Comparison of ENCODE assay signal across 25 cellular contexts in the genomic region with DNA sequence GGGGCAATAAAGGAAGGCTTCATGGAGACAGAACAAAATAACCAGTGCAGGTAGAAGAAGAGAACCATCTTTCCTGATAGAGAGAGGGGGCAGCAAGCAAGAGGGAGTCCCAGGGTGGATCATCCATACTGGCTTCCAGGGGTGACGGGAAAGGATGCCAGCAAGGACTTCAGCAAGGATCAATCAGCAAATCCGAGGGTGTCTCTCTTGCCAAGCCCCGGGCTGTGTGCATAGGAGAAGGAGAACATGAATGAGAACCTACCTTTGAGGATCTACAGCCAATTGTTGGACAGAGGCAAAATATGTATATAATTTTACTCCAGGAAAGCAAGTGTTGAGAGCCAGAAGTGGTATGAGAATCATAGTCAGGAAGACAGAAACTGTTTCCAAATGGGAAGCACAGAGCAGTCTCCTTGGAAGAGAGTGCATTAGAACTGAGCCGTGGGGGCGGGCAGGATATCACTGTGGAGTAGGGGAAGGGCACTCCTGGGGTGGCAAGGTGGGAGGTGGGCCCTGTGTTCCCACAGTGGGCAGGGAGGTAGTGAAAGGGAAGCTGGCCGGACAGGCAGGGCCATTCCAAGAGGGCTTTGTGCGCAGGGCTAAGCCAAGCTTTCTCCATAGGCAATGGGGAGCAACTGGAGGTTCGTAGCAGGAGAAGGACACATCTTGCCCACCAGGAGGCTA. TPM values are rescaled to one million over a fixed set of nuclear protein-coding genes. Genes with fewer than 3 reads are reported as not detected.
DNase-seq lines count a peak whose midpoint lies in the region; ATAC-seq, FAIRE-seq and TF ChIP-seq lines count a peak whose summit lies in the region.
"Had no signal": no experiment of that assay in that cellular context is flagged by ENCODE, and none has a peak within 500 bp of the region (broad histone marks: within the 10 kb centered on the region; RNA-seq: fewer than 3 reads in every experiment).

No MANE protein-coding gene starts in this region.

- H3K27me3 ChIP-seq in PC-9 (ENCODE audit: insufficient read depth, low read depth) (no peaks in the 10 kb centered on the region), keratinocyte (ENCODE audit: control insufficient read depth, extremely low read depth, insufficient read depth, low read length) (no peaks in the 10 kb centered on the region), upper lobe of right lung (peaks cover 4% of the 10 kb centered on the region)

- dilution Hi-C loops in keratinocyte (cut with MboI; ENCODE audit: extremely low pct_ligation_motif_present, low sequenced_read_pairs): loop anchor here (10.0 kb wide), 2 partner anchors 48 to 148 kb away; no protein-coding TSS in a partner anchor

- BruUV-seq in PC-9 (replicated peaks; lab: Mats Ljungman, UMichigan): no TSS peak

- POLR2A ChIA-PET in PC-9 (lab: Charles Lee; ENCODE audit: unreplicated experiment): interaction anchor here (0.6 kb wide), 1 partner anchor 1433 kb away, joined by 3 read pairs; no protein-coding TSS in a partner anchor

- no peaks in the 10 kb centered on the region for H3K9me2 ChIP-seq in PC-9 (ENCODE audit: insufficient read depth)

- peaks cover 3% of the 10 kb centered on the region; the same call in 1 of the 2 replicates for H3K9me3 ChIP-seq in PC-9 (ENCODE audit: insufficient read depth, low read depth)
- no peaks in the 10 kb centered on the region for H3K9me3 ChIP-seq in keratinocyte (ENCODE audit: control insufficient read depth, low read depth, low read length)
- no peaks in the 10 kb centered on the region for H3K9me3 ChIP-seq in upper lobe of right lung

- CTCF ChIA-PET in PC-9 (lab: Charles Lee): interaction anchor here (0.5 to 1.3 kb wide), 3 partner anchors 48 to 211 kb away, joined by 3 to 5 read pairs (median 4); no protein-coding TSS in a partner anchor

- H4K20me1 ChIP-seq in PC-9 (ENCODE audit: insufficient read depth) (no peaks in the 10 kb centered on the region), keratinocyte (ENCODE audit: control insufficient read depth, extremely low read depth, insufficient read depth, low read length) (no peaks in the 10 kb centered on the region)

- FAIRE-seq in keratinocyte (lab: Jason Lieb, UNC) (peak; percentile 17), D721Med (lab: Jason Lieb, UNC) (no peak)
- FAIRE-seq: small intestine had no signal

- H3K4me2 ChIP-seq in PC-9 (peak overlapping the region; percentile 97), keratinocyte (ENCODE audit: control insufficient read depth, extremely low read depth, insufficient read depth, low read depth, low read length) (no peak overlapping the region)

- H3K27ac ChIP-seq in PC-9 (peak overlapping the region; percentile 98), keratinocyte (ENCODE audit: control insufficient read depth, insufficient read depth, low read length) (no peak overlapping the region), upper lobe of right lung (peak overlapping the region; percentile 84)
- H3K27ac ChIP-seq: GM23248 had no signal

- peaks cover 25% of the 10 kb centered on the region for H3K79me2 ChIP-seq in PC-9 (ENCODE audit: low read depth)
- H3K79me2 ChIP-seq in keratinocyte (ENCODE audit: control insufficient read depth, insufficient read depth, low read length): no peaks in the 10 kb centered on the region

- intact Hi-C loops in PC-9 (cut with micrococcal nuclease; ENCODE audit: unreplicated experiment): loop anchor here (1.0 to 10.0 kb wide), 2 partner anchors 9 to 318 kb away; a partner anchor contains a TSS
- intact Hi-C loops in upper lobe of right lung (cut with DNase I): no loop called here

- peak; percentile 23; the same call in 1 of the 2 replicates for TF ChIP-seq CTCF in PC-9 (conservative IDR thresholded peaks at IDR 0.05)
- TF ChIP-seq CTCF in keratinocyte (optimal IDR thresholded peaks at IDR 0.05 in 1 of 3, IDR thresholded peaks at IDR 0.05 in 1 of 3, conservative IDR thresholded peaks at IDR 0.05 in 1 of 3; ENCODE audit: extremely low read depth in 1 of 3, insufficient read depth in 2 of 3, low read length in 3 of 3): peak in 1 of 3 experiments; percentile 9
- no peak for TF ChIP-seq CTCF in upper lobe of right lung (IDR thresholded peaks at IDR 0.05)
- no peak for TF ChIP-seq CTCF in D721Med (IDR thresholded peaks at IDR 0.05; ENCODE audit: insufficient read depth, missing control alignments)

- peaks cover 19% of the 10 kb centered on the region for H3K36me3 ChIP-seq in PC-9 (ENCODE audit: low read depth)
- no peaks in the 10 kb centered on the region for H3K36me3 ChIP-seq in keratinocyte (ENCODE audit: control insufficient read depth in 2 of 2, extremely low read depth in 1 of 2, insufficient read depth in 2 of 2, low read length in 2 of 2)
- H3K36me3 ChIP-seq in upper lobe of right lung: no peaks in the 10 kb centered on the region

- H2AFZ ChIP-seq in PC-9: no peak overlapping the region
- H2AFZ ChIP-seq in keratinocyte (ENCODE audit: control insufficient read depth, low read length): no peak overlapping the region
- H2AFZ ChIP-seq: GM23248 had no signal

- H3K9me1 ChIP-seq in keratinocyte (ENCODE audit: control insufficient read depth, extremely low read depth, insufficient read depth, low read length): no peaks in the 10 kb centered on the region

- peaks cover 69% of the 10 kb centered on the region for H3F3A ChIP-seq in PC-9 (ENCODE audit: insufficient read depth, low read depth)

- ATAC-seq in upper lobe of right lung (no peak), HG03378 (IDR thresholded peaks at IDR 0.05; ENCODE audit: unreplicated experiment) (no peak)

- in situ Hi-C loops in T47D (cut with HindIII; ENCODE audit: low pct_unique_long_range_greater_than_20kb, low sequenced_read_pairs): no loop called here

- peaks cover 52% of the 10 kb centered on the region for H3K4me1 ChIP-seq in PC-9 (replicated peaks; ENCODE audit: insufficient read depth)
- H3K4me1 ChIP-seq in keratinocyte (ENCODE audit: control insufficient read depth, extremely low read depth, insufficient read depth, low read length): peaks cover 16% of the 10 kb centered on the region
- peaks cover 17% of the 10 kb centered on the region for H3K4me1 ChIP-seq in upper lobe of right lung

- no peak overlapping the region for H3K9ac ChIP-seq in keratinocyte (ENCODE audit: control insufficient read depth, extremely low read depth, insufficient read depth, low read length)
- H3K9ac ChIP-seq: GM23248 had no signal

- no peak overlapping the region for H3K4me3 ChIP-seq in PC-9
- H3K4me3 ChIP-seq in keratinocyte (ENCODE audit: control insufficient read depth in 2 of 3, extremely low read depth in 1 of 3, insufficient read depth in 2 of 3, low read depth in 1 of 3, low read length in 3 of 3): no peak overlapping the region
- no peak overlapping the region for H3K4me3 ChIP-seq in upper lobe of right lung
- H3K4me3 ChIP-seq: GM23248 had no signal

- DNase-seq in PC-9: no peak
- DNase-seq in T47D (ENCODE audit: low read depth in 1 of 2, low spot score in 1 of 2): peak; percentile 50 to 51
- DNase-seq in keratinocyte (ENCODE audit: low read depth, low spot score): no peak
- DNase-seq in upper lobe of right lung: no peak
- DNase-seq in SW480 (ENCODE audit: low spot score): no peak
- no peak for DNase-seq in D721Med (ENCODE audit: insufficient read length, low spot score)
- DNase-seq: activated CD4-positive, alpha-beta T cell treated with anti-CD3 and anti-CD28 coated beads, Interleukin-2, amount 10 ng/mL, durations not matched to agents 24 days and 14 days; CD4-positive, CD25-positive, alpha-beta regulatory T cell; dermis blood vessel endothelial cell; DMS 273 treated with DMSO at 0.1 percent for 48 hours; GM23248; KBM-7; kidney glomerular epithelial cell; mesenchymal stem cell; MM.1S; naive B cell; NCI-H1417 treated with DMSO at 0.1 percent for 48 hours; NCI-H2107; NCI-H446; SHP77 treated with DMSO at 0.1 percent for 48 hours; small intestine; stimulated activated CD4-positive, alpha-beta T cell treated with anti-CD3 and anti-CD28 coated beads, Interleukin-2, amount 100 ng/mL, for 24 hours had no signal

RNA-seq across cellular contexts. Expression of a gene that starts 1.1 kb away (rescaled TPM):
- total RNA-seq in PC-9 (2021) (2.1 and 4.3 TPM in 2 replicates), upper lobe of right lung (418 TPM)
- polyA plus RNA-seq in keratinocyte: 238 to 1,827 TPM (median 297 TPM) in 3 replicates
- polyA plus RNA-seq in keratinocyte (2011; ENCODE audit: low read depth): 5,499 TPM
- polyA plus RNA-seq in keratinocyte (2011; cell fraction: cytosol; rRNA removed): 898 and 967 TPM in 2 replicates
- 568 and 625 TPM in 2 replicates for polyA plus RNA-seq in keratinocyte (2011; cell fraction: nucleus; rRNA removed)
- polyA plus RNA-seq in keratinocyte (2012; ENCODE audit: low replicate concordance): 205 and 2,397 TPM in 2 replicates
- polyA minus RNA-seq in keratinocyte: 21.0 to 265 TPM (median 71.7 TPM) in 3 replicates
- polyA minus RNA-seq in keratinocyte (2011; cell fraction: cytosol; rRNA and poly(A)+ RNA removed): 201 TPM
- polyA minus RNA-seq in keratinocyte (2011; cell fraction: nucleus; rRNA and poly(A)+ RNA removed): 72.2 and 76.9 TPM in 2 replicates
- total RNA-seq: activated CD4-positive, alpha-beta T cell treated with anti-CD3 and anti-CD28 coated beads, Interleukin-2, amount 10 ng/mL, durations not matched to agents 24 days and 14 days; CD4-positive, CD25-positive, alpha-beta regulatory T cell; GM23248; HT1080 had no signal
- polyA plus RNA-seq: GM23248 had no signal

RNA-seq across cellular contexts. Expression of a gene that starts 7.9 kb away (rescaled TPM):
- total RNA-seq in PC-9 (2021) (not detected in 2 replicates), upper lobe of right lung (not detected)
- 2.4 to 21.6 TPM (median 3.8 TPM) in 3 replicates for polyA plus RNA-seq in keratinocyte
- 7.6 TPM for polyA plus RNA-seq in keratinocyte (2011; ENCODE audit: low read depth)
- 3.6 and 5.1 TPM in 2 replicates for polyA plus RNA-seq in keratinocyte (2011; cell fraction: cytosol; rRNA removed)
- 20.0 and 21.8 TPM in 2 replicates for polyA plus RNA-seq in keratinocyte (2011; cell fraction: nucleus; rRNA removed)
- polyA plus RNA-seq in keratinocyte (2012; ENCODE audit: low replicate concordance): 1.8 and 35.2 TPM in 2 replicates
- 2.3 to 25.5 TPM (median 3.5 TPM) in 3 replicates for polyA minus RNA-seq in keratinocyte
- polyA minus RNA-seq in keratinocyte (2011; cell fraction: cytosol; rRNA and poly(A)+ RNA removed): 2.7 TPM
- polyA minus RNA-seq in keratinocyte (2011; cell fraction: nucleus; rRNA and poly(A)+ RNA removed): 10.7 and 12.4 TPM in 2 replicates
- total RNA-seq: activated CD4-positive, alpha-beta T cell treated with anti-CD3 and anti-CD28 coated beads, Interleukin-2, amount 10 ng/mL, durations not matched to agents 24 days and 14 days; dermis blood vessel endothelial cell; GM23248; HT1080; subcutaneous adipose tissue had no signal
- polyA plus RNA-seq: GM23248 had no signal

RNA-seq across cellular contexts. Expression of a gene that starts 18.9 kb away (rescaled TPM):
- total RNA-seq in PC-9 (2021) (not detected in 2 replicates), upper lobe of right lung (22.8 TPM)
- 0.65 to 6.3 TPM (median 1.5 TPM) in 3 replicates for polyA plus RNA-seq in keratinocyte
- polyA plus RNA-seq in keratinocyte (2011; ENCODE audit: low read depth): 0.75 TPM
- polyA plus RNA-seq in keratinocyte (2011; cell fraction: cytosol; rRNA removed): 2.6 and 7.0 TPM in 2 replicates
- 1.9 and 2.9 TPM in 2 replicates for polyA plus RNA-seq in keratinocyte (2011; cell fraction: nucleus; rRNA removed)
- 1.0 and 1.8 TPM in 2 replicates for polyA plus RNA-seq in keratinocyte (2012; ENCODE audit: low replicate concordance)
- 3.2 TPM in 1 of 3 replicates, not detected in the others for polyA minus RNA-seq in keratinocyte
- polyA minus RNA-seq in keratinocyte (2011; cell fraction: cytosol; rRNA and poly(A)+ RNA removed): not detected
- polyA minus RNA-seq in keratinocyte (2011; cell fraction: nucleus; rRNA and poly(A)+ RNA removed): not detected in 2 replicates
- total RNA-seq: activated CD4-positive, alpha-beta T cell treated with anti-CD3 and anti-CD28 coated beads, Interleukin-2, amount 10 ng/mL, durations not matched to agents 24 days and 14 days; CD4-positive, CD25-positive, alpha-beta regulatory T cell; dermis blood vessel endothelial cell; GM23248; HT1080 had no signal
- polyA plus RNA-seq: GM23248 had no signal

RNA-seq across cellular contexts. Expression of a gene that starts 34.3 kb away (rescaled TPM):
- total RNA-seq in PC-9 (2021) (not detected in 2 replicates), upper lobe of right lung (266 TPM)
- 99.7 to 1,918 TPM (median 403 TPM) in 3 replicates for polyA plus RNA-seq in keratinocyte
- polyA plus RNA-seq in keratinocyte (2011; ENCODE audit: low read depth): 238 TPM
- polyA plus RNA-seq in keratinocyte (2011; cell fraction: cytosol; rRNA removed): 425 and 730 TPM in 2 replicates
- 279 and 328 TPM in 2 replicates for polyA plus RNA-seq in keratinocyte (2011; cell fraction: nucleus; rRNA removed)
- 177 and 1,802 TPM in 2 replicates for polyA plus RNA-seq in keratinocyte (2012; ENCODE audit: low replicate concordance)
- polyA minus RNA-seq in keratinocyte: 4.8 to 96.5 TPM (median 24.3 TPM) in 3 replicates
- polyA minus RNA-seq in keratinocyte (2011; cell fraction: cytosol; rRNA and poly(A)+ RNA removed): 35.1 TPM
- polyA minus RNA-seq in keratinocyte (2011; cell fraction: nucleus; rRNA and poly(A)+ RNA removed): 24.6 TPM in 2 replicates
- total RNA-seq: activated CD4-positive, alpha-beta T cell treated with anti-CD3 and anti-CD28 coated beads, Interleukin-2, amount 10 ng/mL, durations not matched to agents 24 days and 14 days; CD4-positive, CD25-positive, alpha-beta regulatory T cell; dermis blood vessel endothelial cell; GM23248; HT1080 had no signal
- polyA plus RNA-seq: GM23248 had no signal

RNA-seq across cellular contexts. Expression of a gene that starts 43.8 kb away (rescaled TPM):
- total RNA-seq in PC-9 (2021) (not detected in 2 replicates), upper lobe of right lung (not detected)
- polyA plus RNA-seq in keratinocyte: 0.93 to 1.9 TPM (median 1.0 TPM) in 3 replicates
- 4.6 TPM for polyA plus RNA-seq in keratinocyte (2011; ENCODE audit: low read depth)
- polyA plus RNA-seq in keratinocyte (2011; cell fraction: cytosol; rRNA removed): 0.73 and 1.1 TPM in 2 replicates
- 3.9 and 4.4 TPM in 2 replicates for polyA plus RNA-seq in keratinocyte (2011; cell fraction: nucleus; rRNA removed)
- polyA plus RNA-seq in keratinocyte (2012; ENCODE audit: low replicate concordance): 1.8 and 22.0 TPM in 2 replicates
- polyA minus RNA-seq in keratinocyte: 1.3 to 4.4 TPM (median 2.6 TPM) in 3 replicates
- polyA minus RNA-seq in keratinocyte (2011; cell fraction: cytosol; rRNA and poly(A)+ RNA removed): not detected
- 3.0 and 3.5 TPM in 2 replicates for polyA minus RNA-seq in keratinocyte (2011; cell fraction: nucleus; rRNA and poly(A)+ RNA removed)
- total RNA-seq: activated CD4-positive, alpha-beta T cell treated with anti-CD3 and anti-CD28 coated beads, Interleukin-2, amount 10 ng/mL, durations not matched to agents 24 days and 14 days; CD4-positive, CD25-positive, alpha-beta regulatory T cell; dermis blood vessel endothelial cell; GM23248; HT1080; subcutaneous adipose tissue had no signal
- polyA plus RNA-seq: CD4-positive, CD25-positive, alpha-beta regulatory T cell; GM23248; small intestine had no signal

Comparison
In these comparisons a context has a peak if more than half of its experiments do, and no peak if none do; other contexts are left out.
1. DNase-seq: peak in T47D (2 of 2); none in PC-9 (0 of 2), keratinocyte (single experiment), upper lobe of right lung (single experiment), SW480 (single experiment) and D721Med (single experiment).
2. RNA of a gene that starts 1.1 kb away (total RNA-seq): 418 TPM in upper lobe of right lung (single experiment); 2.1 to 4.3 TPM in PC-9; every median in the first group is over 10 times any median in the second.
3. RNA of a gene that starts 18.9 kb away (total RNA-seq): 22.8 TPM in upper lobe of right lung (single experiment); not detected in PC-9; every median in the first group is over 10 times any median in the second.